8 cellular contexts compared by ENCODE assay signal in the genomic region with DNA sequence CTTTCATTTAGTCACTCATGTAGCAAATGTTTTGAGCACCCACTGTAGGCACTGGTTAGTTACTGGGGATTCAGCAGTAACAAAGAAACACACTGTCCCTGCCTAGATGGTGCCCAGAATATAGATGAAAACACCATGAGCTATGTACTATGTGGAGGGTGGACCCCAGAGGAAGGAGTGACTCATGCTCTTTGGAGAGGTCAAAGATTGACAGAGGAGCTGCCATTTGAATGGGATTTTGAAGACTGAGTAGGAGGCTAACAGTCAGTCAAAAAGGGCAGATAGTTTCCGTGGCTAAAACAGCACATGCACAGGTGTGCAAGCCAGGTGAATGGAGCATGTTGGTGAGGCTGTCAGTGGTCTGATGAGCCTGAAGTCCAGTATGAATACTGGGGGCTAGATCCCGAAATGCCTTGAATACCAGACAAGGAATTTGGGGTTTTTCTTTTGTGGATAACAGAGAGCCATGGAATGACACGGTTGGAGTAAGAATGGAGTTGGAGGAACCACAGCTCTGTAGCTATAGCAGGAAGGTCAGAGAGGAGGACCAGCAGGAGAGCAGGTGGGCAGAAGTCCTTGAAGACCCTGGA. TPM values are rescaled to one million over a fixed set of nuclear protein-coding genes. Genes with fewer than 3 reads are reported as not detected.
A peak's percentile ranks its signal among the peaks of the same experiment; 100 is the strongest.
DNase-seq lines count a peak whose midpoint lies in the region; ATAC-seq and TF ChIP-seq lines count a peak whose summit lies in the region.

No MANE protein-coding gene starts in this region.

- no peak overlapping the region for H4K91ac ChIP-seq in neuronal stem cell (ENCODE audit: low read depth, low read length, poor library complexity)

- H3K23ac ChIP-seq in neuronal stem cell (ENCODE audit: low read depth, low read length, poor library complexity) = no peak overlapping the region

- peak overlapping the region; percentile 98 for H3K4me3 Mint-ChIP-seq in activated naive CD4-positive, alpha-beta T cell treated with anti-CD3 and anti-CD28 coated beads for 36 hours
- H3K4me3 Mint-ChIP-seq in activated T-helper 1 cell treated with anti-CD3 and anti-CD28 coated beads, Interleukin-12 subunit alpha, Interleukin-12 subunit beta, Interleukin-2, Interleukin-4 antibody, amounts not matched to agents 30 ng/mL and 10 ng/mL and 1 ng/mL, durations not matched to agents 14 hours and 24 hours and 36 hours = peak overlapping the region; percentile 100
- H3K4me3 Mint-ChIP-seq in endodermal cell (no peak overlapping the region), mesothelial cell of epicardium (no peak overlapping the region)

- TF ChIP-seq CTCF in prostate gland (IDR thresholded peaks at IDR 0.05) (no peak), endodermal cell (conservative IDR thresholded peaks at IDR 0.05) (no peak), mesothelial cell of epicardium (IDR thresholded peaks at IDR 0.05; ENCODE audit: unreplicated experiment) (no peak)

- no peak overlapping the region for H3K14ac ChIP-seq in neuronal stem cell (ENCODE audit: low read length)

- no peak overlapping the region for H3K4me2 ChIP-seq in neuronal stem cell (ENCODE audit: insufficient read depth, low read length, poor library complexity, severe bottlenecking)

- no peak overlapping the region for H4K8ac ChIP-seq in neuronal stem cell (ENCODE audit: low read depth, low read length)

- no peak overlapping the region for H3K27ac ChIP-seq in neuronal stem cell (replicated peaks; ENCODE audit: low read length)
- no peak overlapping the region for H3K27ac ChIP-seq in prostate gland
- no peak overlapping the region for H3K27ac ChIP-seq in endodermal cell (ENCODE audit: low read depth, low read length)

- TF ChIP-seq POLR2A in prostate gland (IDR thresholded peaks at IDR 0.05) = no peak

- H3K36me3 ChIP-seq in neuronal stem cell (replicated peaks in 1 of 2; ENCODE audit: control insufficient read depth in 2 of 2, insufficient read depth in 2 of 2, low read length in 2 of 2) (no peaks in the 10 kb centered on the region), prostate gland (no peaks in the 10 kb centered on the region), endodermal cell (ENCODE audit: control insufficient read depth, insufficient read depth, low read length) (no peaks in the 10 kb centered on the region)

- DNase-seq in activated naive CD4-positive, alpha-beta T cell treated with anti-CD3 and anti-CD28 coated beads for 36 hours = peak; percentile 78
- DNase-seq in activated naive CD4-positive, alpha-beta T cell (lab: John Stamatoyannopoulos, UW) = no peak
- DNase-seq in activated T-helper 1 cell treated with anti-CD3 and anti-CD28 coated beads, Interleukin-12 subunit alpha, Interleukin-12 subunit beta, Interleukin-2, Interleukin-4 antibody, amounts not matched to agents 30 ng/mL and 10 ng/mL and 1 ng/mL, durations not matched to agents 14 hours and 24 hours and 36 hours (ENCODE audit: low spot score) = no peak
- DNase-seq in neuronal stem cell (ENCODE audit: low spot score) = no peak
- DNase-seq in prostate gland (ENCODE audit: low spot score) = no peak
- DNase-seq in endodermal cell = no peak
- no peak for DNase-seq in mesothelial cell of epicardium (ENCODE audit: low spot score in 2 of 2, unreplicated experiment in 2 of 2)

- no peak overlapping the region for H3K4ac ChIP-seq in neuronal stem cell (ENCODE audit: low read length)

- intact Hi-C loops in activated naive CD4-positive, alpha-beta T cell treated with anti-CD3 and anti-CD28 coated beads for 36 hours (cut with micrococcal nuclease) = loop anchor here (1.0 to 10.0 kb wide), 10 partner anchors 9 to 777 kb away; partner anchors contain the start of gene KDM8
- intact Hi-C loops in activated T-helper 1 cell treated with anti-CD3 and anti-CD28 coated beads, Interleukin-12 subunit alpha, Interleukin-12 subunit beta, Interleukin-2, Interleukin-4 antibody, amounts not matched to agents 30 ng/mL and 10 ng/mL and 1 ng/mL, durations not matched to agents 14 hours and 24 hours and 36 hours (cut with micrococcal nuclease) = loop anchor here (1.0 to 5.0 kb wide), 9 partner anchors 9 to 809 kb away; no protein-coding TSS in a partner anchor
- intact Hi-C loops in prostate gland (cut with DNase I) = no loop called here

- peaks cover 4 to 7% of the 10 kb centered on the region in 2 donors for H3K4me1 ChIP-seq in neuronal stem cell (ENCODE audit: control insufficient read depth in 2 of 2, insufficient read depth in 1 of 2, low read depth in 1 of 2, low read length in 2 of 2)
- no peaks in the 10 kb centered on the region for H3K4me1 ChIP-seq in prostate gland (replicated peaks)
- H3K4me1 ChIP-seq in endodermal cell (ENCODE audit: control insufficient read depth, insufficient read depth, low read length) = no peaks in the 10 kb centered on the region

- H2BK15ac ChIP-seq in neuronal stem cell (ENCODE audit: low read length) = no peak overlapping the region

- no peak overlapping the region for H3K18ac ChIP-seq in neuronal stem cell (ENCODE audit: low read length)

- H3K4me1 Mint-ChIP-seq in activated naive CD4-positive, alpha-beta T cell treated with anti-CD3 and anti-CD28 coated beads for 36 hours (ENCODE audit: low read depth) = peaks cover 65% of the 10 kb centered on the region
- peaks cover 82% of the 10 kb centered on the region for H3K4me1 Mint-ChIP-seq in activated T-helper 1 cell treated with anti-CD3 and anti-CD28 coated beads, Interleukin-12 subunit alpha, Interleukin-12 subunit beta, Interleukin-2, Interleukin-4 antibody, amounts not matched to agents 30 ng/mL and 10 ng/mL and 1 ng/mL, durations not matched to agents 14 hours and 24 hours and 36 hours (ENCODE audit: low read depth)
- H3K4me1 Mint-ChIP-seq in endodermal cell (no peaks in the 10 kb centered on the region), mesothelial cell of epicardium (no peaks in the 10 kb centered on the region)

- H3K4me3 ChIP-seq in neuronal stem cell (ENCODE audit: low read length in 2 of 2) (no peak overlapping the region), prostate gland (no peak overlapping the region), endodermal cell (ENCODE audit: low read length) (no peak overlapping the region)

- H3K9ac ChIP-seq in neuronal stem cell (ENCODE audit: low read depth, low read length, poor library complexity) (no peak overlapping the region), endodermal cell (ENCODE audit: extremely low read depth, low read length, poor library complexity, severe bottlenecking) (no peak overlapping the region)

- no peaks in the 10 kb centered on the region for H3K27me3 Mint-ChIP-seq in activated naive CD4-positive, alpha-beta T cell treated with anti-CD3 and anti-CD28 coated beads for 36 hours (ENCODE audit: low read depth)
- no peaks in the 10 kb centered on the region for H3K27me3 Mint-ChIP-seq in activated T-helper 1 cell treated with anti-CD3 and anti-CD28 coated beads, Interleukin-12 subunit alpha, Interleukin-12 subunit beta, Interleukin-2, Interleukin-4 antibody, amounts not matched to agents 30 ng/mL and 10 ng/mL and 1 ng/mL, durations not matched to agents 14 hours and 24 hours and 36 hours (ENCODE audit: insufficient read depth)
- H3K27me3 Mint-ChIP-seq in endodermal cell (ENCODE audit: insufficient read depth) (no peaks in the 10 kb centered on the region), mesothelial cell of epicardium (ENCODE audit: low read depth) (peaks cover 14% of the 10 kb centered on the region)

- H3K9me3 Mint-ChIP-seq in activated naive CD4-positive, alpha-beta T cell treated with anti-CD3 and anti-CD28 coated beads for 36 hours = peaks cover 7% of the 10 kb centered on the region
- peaks cover 15% of the 10 kb centered on the region for H3K9me3 Mint-ChIP-seq in activated T-helper 1 cell treated with anti-CD3 and anti-CD28 coated beads, Interleukin-12 subunit alpha, Interleukin-12 subunit beta, Interleukin-2, Interleukin-4 antibody, amounts not matched to agents 30 ng/mL and 10 ng/mL and 1 ng/mL, durations not matched to agents 14 hours and 24 hours and 36 hours
- H3K9me3 Mint-ChIP-seq in endodermal cell = no peaks in the 10 kb centered on the region
- H3K9me3 Mint-ChIP-seq in mesothelial cell of epicardium = peaks cover 24% of the 10 kb centered on the region

- H2AFZ ChIP-seq in neuronal stem cell (ENCODE audit: low read length) = peak overlapping the region; percentile 33

- H3K9me3 ChIP-seq in neuronal stem cell (replicated peaks in 1 of 2; ENCODE audit: control insufficient read depth in 2 of 2, insufficient read depth in 1 of 2, low read depth in 1 of 2, low read length in 2 of 2) (peaks cover 0 to 5% of the 10 kb centered on the region in 2 donors), prostate gland (no peaks in the 10 kb centered on the region), endodermal cell (ENCODE audit: control insufficient read depth, low read length) (no peaks in the 10 kb centered on the region)

- H2AK5ac ChIP-seq in neuronal stem cell (ENCODE audit: low read depth, low read length) = no peak overlapping the region

- H3K27me3 ChIP-seq in neuronal stem cell (ENCODE audit: control insufficient read depth in 3 of 3, insufficient read depth in 3 of 3, low read depth in 1 of 3, low read length in 3 of 3) (peaks cover 0 to 4% (median 0%) of the 10 kb centered on the region in 3 experiments), prostate gland (replicated peaks; ENCODE audit: insufficient read depth) (no peaks in the 10 kb centered on the region), endodermal cell (ENCODE audit: control insufficient read depth, insufficient read depth, low read length, poor library complexity, severe bottlenecking) (no peaks in the 10 kb centered on the region)

- H2BK12ac ChIP-seq in neuronal stem cell (ENCODE audit: low read length) = no peak overlapping the region

- CTCF ChIA-PET in activated naive CD4-positive, alpha-beta T cell treated with anti-CD3 and anti-CD28 coated beads for 36 hours (lab: Charles Lee) = interaction anchor here (0.8 to 2.3 kb wide), 6 partner anchors 16 to 803 kb away, joined by 3 to 12 read pairs (median 4); no protein-coding TSS in a partner anchor

- H2BK120ac ChIP-seq in neuronal stem cell (ENCODE audit: low read depth, low read length) = no peak overlapping the region

- peak; percentile 33 for ATAC-seq in HG03439 (IDR thresholded peaks at IDR 0.05; ENCODE audit: unreplicated experiment)

- no peak overlapping the region for H2BK5ac ChIP-seq in neuronal stem cell (ENCODE audit: low read length)

- H3K27ac Mint-ChIP-seq in activated naive CD4-positive, alpha-beta T cell treated with anti-CD3 and anti-CD28 coated beads for 36 hours = peak overlapping the region; percentile 100
- H3K27ac Mint-ChIP-seq in activated T-helper 1 cell treated with anti-CD3 and anti-CD28 coated beads, Interleukin-12 subunit alpha, Interleukin-12 subunit beta, Interleukin-2, Interleukin-4 antibody, amounts not matched to agents 30 ng/mL and 10 ng/mL and 1 ng/mL, durations not matched to agents 14 hours and 24 hours and 36 hours = peak overlapping the region; percentile 100
- H3K27ac Mint-ChIP-seq in endodermal cell = no peak overlapping the region
- H3K27ac Mint-ChIP-seq in mesothelial cell of epicardium = no peak overlapping the region

- no CpG with 5 or more reads among the region's 3 CpGs for WGBS in neuronal stem cell (ENCODE audit: extremely low coverage in 2 of 2, insufficient read length in 2 of 2, insufficient replicate concordance in 1 of 2), 2 donors
- 85% methylated on average over 3 of the region's 3 CpGs for WGBS in prostate gland
- 82 to 86% methylated on average over 3 of the region's 3 CpGs for WGBS in endodermal cell (ENCODE audit: insufficient coverage in 1 of 2, insufficient read length in 1 of 2), 2 experiments

- peaks cover 91% of the 10 kb centered on the region for H3K36me3 Mint-ChIP-seq in activated naive CD4-positive, alpha-beta T cell treated with anti-CD3 and anti-CD28 coated beads for 36 hours (ENCODE audit: low read depth)
- H3K36me3 Mint-ChIP-seq in activated T-helper 1 cell treated with anti-CD3 and anti-CD28 coated beads, Interleukin-12 subunit alpha, Interleukin-12 subunit beta, Interleukin-2, Interleukin-4 antibody, amounts not matched to agents 30 ng/mL and 10 ng/mL and 1 ng/mL, durations not matched to agents 14 hours and 24 hours and 36 hours (ENCODE audit: low read depth) = peaks cover 77% of the 10 kb centered on the region
- H3K36me3 Mint-ChIP-seq in endodermal cell (ENCODE audit: low read depth) = no peaks in the 10 kb centered on the region
- H3K36me3 Mint-ChIP-seq in mesothelial cell of epicardium = no peaks in the 10 kb centered on the region

- no peaks in the 10 kb centered on the region for H3K79me1 ChIP-seq in neuronal stem cell (ENCODE audit: low read depth, low read length)

RNA-seq across cellular contexts. Expression of gene IL21R, which starts 6.1 kb away (rescaled TPM):
- total RNA-seq in activated naive CD4-positive, alpha-beta T cell treated with anti-CD3 and anti-CD28 coated beads for 36 hours = 10 to 100 TPM; 93.8 to 99.2 TPM
- total RNA-seq in activated T-helper 1 cell treated with anti-CD3 and anti-CD28 coated beads, Interleukin-12 subunit alpha, Interleukin-12 subunit beta, Interleukin-2, Interleukin-4 antibody, amounts not matched to agents 30 ng/mL and 10 ng/mL and 1 ng/mL, durations not matched to agents 14 hours and 24 hours and 36 hours = 101 and 104 TPM in 2 replicates
- polyA plus RNA-seq in neuronal stem cell (2013, experiment 1 of 2) = 0.13 TPM
- polyA plus RNA-seq in neuronal stem cell (2013, experiment 2 of 2) = 0.14 TPM
- total RNA-seq in prostate gland (under 1 TPM; 0.32 to 0.57 TPM), endodermal cell (under 1 TPM in 1 of 2 donors, not detected in 1; 0.18 TPM), mesothelial cell of epicardium (0.09 to 0.22 TPM (median 0.13 TPM) in 3 replicates)
- polyA plus RNA-seq in endodermal cell (2013, experiment 1 of 2) = 0.57 TPM
- polyA plus RNA-seq in endodermal cell (2013, experiment 2 of 2) = 0.17 TPM

Comparison
In these comparisons a context has a peak if more than half of its experiments do, and no peak if none do; other contexts are left out.
1. H3K27ac Mint-ChIP-seq: peak in activated naive CD4-positive, alpha-beta T cell treated with anti-CD3 and anti-CD28 coated beads for 36 hours (single experiment) and activated T-helper 1 cell treated with anti-CD3 and anti-CD28 coated beads, Interleukin-12 subunit alpha, Interleukin-12 subunit beta, Interleukin-2, Interleukin-4 antibody, amounts not matched to agents 30 ng/mL and 10 ng/mL and 1 ng/mL, durations not matched to agents 14 hours and 24 hours and 36 hours (single experiment); none in endodermal cell (single experiment) and mesothelial cell of epicardium (single experiment).
2. H3K4me3 Mint-ChIP-seq: peak in activated naive CD4-positive, alpha-beta T cell treated with anti-CD3 and anti-CD28 coated beads for 36 hours (single experiment) and activated T-helper 1 cell treated with anti-CD3 and anti-CD28 coated beads, Interleukin-12 subunit alpha, Interleukin-12 subunit beta, Interleukin-2, Interleukin-4 antibody, amounts not matched to agents 30 ng/mL and 10 ng/mL and 1 ng/mL, durations not matched to agents 14 hours and 24 hours and 36 hours (single experiment); none in endodermal cell (single experiment) and mesothelial cell of epicardium (single experiment).
3. RNA of gene IL21R, which starts 6.1 kb away (total RNA-seq): 101 to 104 TPM in activated T-helper 1 cell treated with anti-CD3 and anti-CD28 coated beads, Interleukin-12 subunit alpha, Interleukin-12 subunit beta, Interleukin-2, Interleukin-4 antibody, amounts not matched to agents 30 ng/mL and 10 ng/mL and 1 ng/mL, durations not matched to agents 14 hours and 24 hours and 36 hours and 93.8 to 99.2 TPM in activated naive CD4-positive, alpha-beta T cell treated with anti-CD3 and anti-CD28 coated beads for 36 hours; 0.32 to 0.57 TPM in prostate gland, 0.09 to 0.22 TPM in mesothelial cell of epicardium and 0.18 TPM in endodermal cell; every median in the first group is over 10 times any median in the second.